14 cellular contexts compared by ENCODE assay signal in the genomic region with DNA sequence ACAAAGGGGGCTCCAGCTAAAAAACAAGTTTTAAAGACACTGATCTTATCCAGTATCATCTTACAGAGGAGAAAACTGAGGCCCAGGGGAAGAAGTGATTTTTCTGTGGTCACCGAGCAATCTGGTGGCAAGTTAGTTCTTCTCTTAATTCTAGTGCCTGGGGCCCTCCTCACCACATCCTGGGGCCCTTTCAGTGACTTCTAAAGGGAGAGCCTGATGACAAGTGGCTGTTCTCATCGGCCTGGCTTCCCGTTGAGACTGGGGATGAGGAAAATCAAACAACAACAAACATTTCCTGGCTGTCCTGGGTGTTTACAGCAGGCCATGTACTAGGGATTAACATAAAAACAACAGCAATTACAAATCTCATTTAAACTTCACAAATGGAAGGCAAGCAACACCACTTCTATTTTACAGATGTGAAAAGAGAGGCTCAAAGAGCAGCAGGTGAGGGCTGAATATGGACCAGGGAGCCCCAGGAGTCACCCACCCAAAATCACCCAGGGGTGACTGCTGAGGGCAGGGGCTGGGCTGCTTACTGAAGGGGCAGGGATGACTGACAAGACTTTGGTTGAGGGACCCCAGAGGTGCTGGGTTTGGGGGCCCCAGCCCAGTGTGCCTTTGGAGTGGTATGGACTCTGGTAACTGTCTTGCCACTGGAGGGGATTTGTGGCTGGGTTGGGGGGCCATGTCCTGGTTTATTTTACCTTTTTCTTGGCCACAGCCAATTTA. TPM values are rescaled to one million over a fixed set of nuclear protein-coding genes. Genes with fewer than 3 reads are reported as not detected.
DNase-seq lines count a peak whose midpoint lies in the region; ATAC-seq and TF ChIP-seq lines count a peak whose summit lies in the region.
"Had no signal": no experiment of that assay in that cellular context is flagged by ENCODE, and none has a peak within 500 bp of the region (broad histone marks: within the 10 kb centered on the region; RNA-seq: fewer than 3 reads in every experiment).

No MANE protein-coding gene starts in this region.

- DNase-seq in activated CD4-positive, alpha-beta T cell treated with anti-CD3 and anti-CD28 coated beads for 48 hours, result peak; percentile 40
- DNase-seq in activated CD4-positive, alpha-beta T cell treated with anti-CD3 and anti-CD28 coated beads for 4 hours, result no peak
- DNase-seq in H9 (no peak), neural progenitor cell (ENCODE audit: low spot score) (no peak), brain microvascular endothelial cell (no peak)
- peak; percentile 31 for DNase-seq in activated T-helper 2 cell treated with anti-CD3 and anti-CD28 coated beads, Interferon-gamma antibody, Interleukin-2, Interleukin-4, amounts not matched to agents 10 μg/mL and 5 μg/mL and 100 μg/mL, durations not matched to agents 14 hours and 24 hours and 36 hours (ENCODE audit: low spot score)
- DNase-seq: activated gamma-delta T cell treated with Interleukin-2 at 50 U/mL for 16 hours; CD8-positive, alpha-beta T cell; effector memory CD4-positive, alpha-beta T cell had no signal

- in situ Hi-C loops in brain microvascular endothelial cell (cut with HindIII; ENCODE audit: low pct_ligation_motif_present, low sequenced_read_pairs), result no loop called here

- no peaks in the 10 kb centered on the region for H3K9me3 ChIP-seq in H9 (ENCODE audit: control insufficient read depth, low read depth, low read length)
- H3K9me3 ChIP-seq in neural progenitor cell (ENCODE audit: low read depth), result no peaks in the 10 kb centered on the region
- H3K9me3 ChIP-seq: Peyer's patch, suprapubic skin had no signal

- intact Hi-C loops in activated T-helper 2 cell treated with anti-CD3 and anti-CD28 coated beads, Interferon-gamma antibody, Interleukin-2, Interleukin-4, amounts not matched to agents 10 μg/mL and 5 μg/mL and 100 μg/mL, durations not matched to agents 14 hours and 24 hours and 36 hours (cut with micrococcal nuclease), result no loop called here

- H3K27me3 Mint-ChIP-seq in H9 (ENCODE audit: low read depth) (peaks cover 4% of the 10 kb centered on the region), neural progenitor cell (ENCODE audit: insufficient read depth, low read depth) (peaks cover 10% of the 10 kb centered on the region)
- H3K27me3 Mint-ChIP-seq in activated T-helper 2 cell treated with anti-CD3 and anti-CD28 coated beads, Interferon-gamma antibody, Interleukin-2, Interleukin-4, amounts not matched to agents 10 μg/mL and 5 μg/mL and 100 μg/mL, durations not matched to agents 14 hours and 24 hours and 36 hours (ENCODE audit: low read depth), result peaks cover 8% of the 10 kb centered on the region

- WGBS in H9 (ENCODE audit: extremely low coverage, insufficient read length, low lambda C conversion rate), result no CpG with 5 or more reads among the region's 3 CpGs

- no peak overlapping the region for H3T11ph ChIP-seq in H9 (ENCODE audit: low read length)

- H2BK5ac ChIP-seq in H9 (ENCODE audit: insufficient read length, low read length), result no peak overlapping the region

- H3K9me3 Mint-ChIP-seq in H9, result no peaks in the 10 kb centered on the region
- no peaks in the 10 kb centered on the region for H3K9me3 Mint-ChIP-seq in activated T-helper 2 cell treated with anti-CD3 and anti-CD28 coated beads, Interferon-gamma antibody, Interleukin-2, Interleukin-4, amounts not matched to agents 10 μg/mL and 5 μg/mL and 100 μg/mL, durations not matched to agents 14 hours and 24 hours and 36 hours
- H3K9me3 Mint-ChIP-seq in neural progenitor cell, result no peaks in the 10 kb centered on the region
- H3K9me3 Mint-ChIP-seq: CD8-positive, alpha-beta T cell had no signal

- peaks cover 40 to 42% of the 10 kb centered on the region in 2 experiments for H3K4me1 Mint-ChIP-seq in H9
- H3K4me1 Mint-ChIP-seq in activated T-helper 2 cell treated with anti-CD3 and anti-CD28 coated beads, Interferon-gamma antibody, Interleukin-2, Interleukin-4, amounts not matched to agents 10 μg/mL and 5 μg/mL and 100 μg/mL, durations not matched to agents 14 hours and 24 hours and 36 hours (ENCODE audit: low read depth), result peaks cover 40% of the 10 kb centered on the region
- peaks cover 43% of the 10 kb centered on the region for H3K4me1 Mint-ChIP-seq in neural progenitor cell

- H3K9ac ChIP-seq in H9 (ENCODE audit: extremely low read depth, insufficient read length, low read length) (no peak overlapping the region), neural progenitor cell (no peak overlapping the region)

- no peak overlapping the region for H3K4ac ChIP-seq in H9 (ENCODE audit: low read depth, low read length)

- no peaks in the 10 kb centered on the region for H3K23me2 ChIP-seq in H9 (ENCODE audit: insufficient read length, low read depth, low read length, poor library complexity, severe bottlenecking)

- no peak for TF ChIP-seq CTCF in H9 (conservative IDR thresholded peaks at IDR 0.05)
- no peak for TF ChIP-seq CTCF in neural progenitor cell (IDR thresholded peaks at IDR 0.05)
- no peak for TF ChIP-seq CTCF in brain microvascular endothelial cell (IDR thresholded peaks at IDR 0.05; ENCODE audit: low read depth, low read length, missing control alignments)

- no peak overlapping the region for H3K23ac ChIP-seq in H9 (ENCODE audit: insufficient read length, low read depth, low read length)

- H3K27ac Mint-ChIP-seq in H9 (peak overlapping the region; percentile 67 to 95 (median 68); a peak in 5 of 7 replicates), neural progenitor cell (no peak overlapping the region)
- H3K27ac Mint-ChIP-seq in activated T-helper 2 cell treated with anti-CD3 and anti-CD28 coated beads, Interferon-gamma antibody, Interleukin-2, Interleukin-4, amounts not matched to agents 10 μg/mL and 5 μg/mL and 100 μg/mL, durations not matched to agents 14 hours and 24 hours and 36 hours, result peak overlapping the region; percentile 75
- H3K27ac Mint-ChIP-seq: CD8-positive, alpha-beta T cell had no signal

- H2BK20ac ChIP-seq in H9 (ENCODE audit: low read depth, low read length, poor library complexity, severe bottlenecking), result no peak overlapping the region

- H2AK5ac ChIP-seq in H9 (ENCODE audit: insufficient read length, low read length), result no peak overlapping the region

- ATAC-seq in GM18502 (IDR thresholded peaks at IDR 0.05; ENCODE audit: poor library complexity, unreplicated experiment) (no peak), HG02763 (IDR thresholded peaks at IDR 0.05; ENCODE audit: unreplicated experiment) (no peak)
- ATAC-seq: CD8-positive, alpha-beta T cell; left lobe of liver had no signal

- H3K36me3 ChIP-seq in neural progenitor cell (no peaks in the 10 kb centered on the region), brain microvascular endothelial cell (replicated peaks) (no peaks in the 10 kb centered on the region)
- H3K36me3 ChIP-seq: Peyer's patch, suprapubic skin had no signal

- no peak overlapping the region for H3K56ac ChIP-seq in H9 (ENCODE audit: insufficient read length, low read depth, low read length)

- no peak overlapping the region for H4K8ac ChIP-seq in H9 (replicated peaks; ENCODE audit: insufficient read length, low read depth, low read length)

- no peak overlapping the region for H3K14ac ChIP-seq in H9 (ENCODE audit: insufficient read depth, low read length)

- H3K36me3 Mint-ChIP-seq in H9 (ENCODE audit: insufficient read depth in 1 of 3, low read depth in 3 of 3) (no peaks in the 10 kb centered on the region; a peak in 1 of 7 replicates), neural progenitor cell (no peaks in the 10 kb centered on the region)
- no peaks in the 10 kb centered on the region for H3K36me3 Mint-ChIP-seq in activated T-helper 2 cell treated with anti-CD3 and anti-CD28 coated beads, Interferon-gamma antibody, Interleukin-2, Interleukin-4, amounts not matched to agents 10 μg/mL and 5 μg/mL and 100 μg/mL, durations not matched to agents 14 hours and 24 hours and 36 hours (ENCODE audit: low read depth)
- H3K36me3 Mint-ChIP-seq: CD8-positive, alpha-beta T cell had no signal

- H4K91ac ChIP-seq in H9 (ENCODE audit: insufficient read length, low read depth, low read length), result no peak overlapping the region

- H2BK15ac ChIP-seq in H9 (ENCODE audit: low read depth, low read length), result no peak overlapping the region

- no peak overlapping the region for H2BK12ac ChIP-seq in H9 (ENCODE audit: insufficient read length, low read depth, low read length)

- H3K4me3 Mint-ChIP-seq in H9 (no peak overlapping the region; a peak in 2 of 5 replicates), neural progenitor cell (no peak overlapping the region)
- peak overlapping the region; percentile 5 for H3K4me3 Mint-ChIP-seq in activated T-helper 2 cell treated with anti-CD3 and anti-CD28 coated beads, Interferon-gamma antibody, Interleukin-2, Interleukin-4, amounts not matched to agents 10 μg/mL and 5 μg/mL and 100 μg/mL, durations not matched to agents 14 hours and 24 hours and 36 hours (ENCODE audit: low read depth)
- H3K4me3 Mint-ChIP-seq: CD8-positive, alpha-beta T cell had no signal

- H3K27ac ChIP-seq in H9 (ENCODE audit: insufficient read length, low read depth, low read length) (no peak overlapping the region), neural progenitor cell (peak overlapping the region; percentile 29), brain microvascular endothelial cell (no peak overlapping the region)
- H3K27ac ChIP-seq: Peyer's patch, suprapubic skin had no signal

- no peak overlapping the region for H3K4me3 ChIP-seq in neural progenitor cell
- H3K4me3 ChIP-seq in brain microvascular endothelial cell (ENCODE audit: low read depth, low read length), result no peak overlapping the region
- H3K4me3 ChIP-seq: Peyer's patch, suprapubic skin had no signal

- no peaks in the 10 kb centered on the region for H3K79me1 ChIP-seq in H9 (ENCODE audit: insufficient read depth, low read depth, low read length, poor library complexity, severe bottlenecking)

- H4K20me1 ChIP-seq in H9 (ENCODE audit: control insufficient read depth, insufficient read depth, insufficient read length) (no peaks in the 10 kb centered on the region), neural progenitor cell (ENCODE audit: low read depth) (no peaks in the 10 kb centered on the region)

- H3K79me2 ChIP-seq in H9 (ENCODE audit: insufficient read depth, low read length), result no peaks in the 10 kb centered on the region
- H3K79me2 ChIP-seq in neural progenitor cell (ENCODE audit: low read depth), result no peaks in the 10 kb centered on the region

- no peak overlapping the region for H4K5ac ChIP-seq in H9 (ENCODE audit: insufficient read length, low read depth, low read length)

- H3K4me1 ChIP-seq in H9 (ENCODE audit: insufficient read depth, low read length) (peaks cover 10% of the 10 kb centered on the region; the same call in 1 of the 2 replicates), neural progenitor cell (peaks cover 22% of the 10 kb centered on the region)
- H3K4me1 ChIP-seq: Peyer's patch, suprapubic skin had no signal

- H3F3A ChIP-seq in neural progenitor cell (ENCODE audit: low read depth), result peaks cover 21% of the 10 kb centered on the region

- H3K18ac ChIP-seq in H9 (ENCODE audit: insufficient read length, low read depth, low read length), result no peak overlapping the region

- H3K27me3 ChIP-seq in H9 (ENCODE audit: insufficient read depth, low read length) (no peaks in the 10 kb centered on the region), neural progenitor cell (no peaks in the 10 kb centered on the region), brain microvascular endothelial cell (replicated peaks) (no peaks in the 10 kb centered on the region)
- H3K27me3 ChIP-seq: Peyer's patch, suprapubic skin had no signal

- H2AFZ ChIP-seq in H9 (ENCODE audit: low read length) (no peak overlapping the region), neural progenitor cell (replicated peaks) (no peak overlapping the region)

- H3K4me2 ChIP-seq in H9 (ENCODE audit: insufficient read depth, insufficient read length, low read length) (no peak overlapping the region), neural progenitor cell (peak overlapping the region; percentile 4)

- no peak overlapping the region for H2BK120ac ChIP-seq in H9 (ENCODE audit: low read depth, low read length, poor library complexity, severe bottlenecking)

RNA-seq across cellular contexts. Expression of a gene that starts 24.7 kb away (rescaled TPM):
- total RNA-seq in H9 (2021), result 43.9 and 44.0 TPM in 2 replicates
- total RNA-seq in activated T-helper 2 cell treated with anti-CD3 and anti-CD28 coated beads, Interferon-gamma antibody, Interleukin-2, Interleukin-4, amounts not matched to agents 10 μg/mL and 5 μg/mL and 100 μg/mL, durations not matched to agents 14 hours and 24 hours and 36 hours, result 55.9 and 61.8 TPM in 2 replicates
- total RNA-seq in neural progenitor cell (ENCODE audit: low replicate concordance), result 24.7 and 48.4 TPM in 2 replicates

Comparison
In these comparisons a context has a peak if more than half of its experiments do, and no peak if none do; other contexts are left out.
1. DNase-seq: peak in activated CD4-positive, alpha-beta T cell treated with anti-CD3 and anti-CD28 coated beads for 48 hours (single experiment) and activated T-helper 2 cell treated with anti-CD3 and anti-CD28 coated beads, Interferon-gamma antibody, Interleukin-2, Interleukin-4, amounts not matched to agents 10 μg/mL and 5 μg/mL and 100 μg/mL, durations not matched to agents 14 hours and 24 hours and 36 hours (single experiment); none in activated CD4-positive, alpha-beta T cell treated with anti-CD3 and anti-CD28 coated beads for 4 hours (0 of 2), H9 (single experiment), neural progenitor cell (single experiment) and brain microvascular endothelial cell (single experiment).